In the genomic region with DNA sequence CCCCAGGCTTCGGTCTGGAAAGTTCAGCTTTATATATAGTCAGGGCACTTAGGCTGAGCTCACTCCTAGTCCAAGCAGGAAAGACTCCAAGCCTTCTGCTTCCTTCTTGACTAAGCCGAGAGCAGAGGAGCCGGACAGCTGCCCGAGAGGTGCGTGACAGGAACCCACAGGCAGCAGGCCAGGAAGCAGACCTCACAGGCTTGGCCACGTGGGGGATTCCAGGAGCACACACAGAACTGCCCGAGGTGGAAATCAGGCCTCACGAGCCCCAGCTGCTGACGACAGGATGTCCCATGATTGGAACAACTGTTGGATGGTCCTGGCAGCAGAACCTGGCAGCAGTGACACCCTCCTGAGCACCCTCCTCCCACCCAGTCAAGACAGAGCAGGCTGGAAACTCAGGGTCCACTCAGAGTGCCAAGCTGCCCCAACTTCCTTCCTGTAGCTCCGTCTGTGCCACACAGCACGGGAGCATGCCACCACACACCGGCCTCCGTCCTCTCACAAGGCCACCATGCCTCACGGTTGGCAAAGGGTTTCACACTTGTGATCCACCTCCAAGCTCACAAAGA, we compare ENCODE assay signal across 7 cellular contexts. TPM values are rescaled to one million over a fixed set of nuclear protein-coding genes. Genes with fewer than 3 reads are reported as not detected.
DNase-seq lines count a peak whose midpoint lies in the region; ATAC-seq, FAIRE-seq and TF ChIP-seq lines count a peak whose summit lies in the region.

No MANE protein-coding gene starts in this region.

- H3K9me3 Mint-ChIP-seq in neural crest cell, result no peaks in the 10 kb centered on the region

- H3K4me3 Mint-ChIP-seq in neural crest cell, result no peak overlapping the region

- peak overlapping the region; percentile 62 for H3K27ac Mint-ChIP-seq in neural crest cell (ENCODE audit: unreplicated experiment)

- H3K27ac ChIP-seq in duodenal mucosa (ENCODE audit: low read depth, low read length), result peak overlapping the region; percentile 3

- no peak overlapping the region for H3K4me3 ChIP-seq in duodenal mucosa (ENCODE audit: low read depth in 1 of 2, low read length in 2 of 2)

- no peak for TF ChIP-seq CTCF in neural crest cell (conservative IDR thresholded peaks at IDR 0.05)

- ATAC-seq in GM18505 (IDR thresholded peaks at IDR 0.05; ENCODE audit: unreplicated experiment), result no peak
- ATAC-seq in HG03571 (IDR thresholded peaks at IDR 0.05; ENCODE audit: unreplicated experiment), result no peak

- FAIRE-seq in GM18507 (lab: Jason Lieb, UNC), result peak; percentile 89

- no peaks in the 10 kb centered on the region for H3K27me3 ChIP-seq in duodenal mucosa (ENCODE audit: control insufficient read depth in 1 of 2, insufficient read depth in 2 of 2, low read length in 2 of 2)

- no peaks in the 10 kb centered on the region for H3K9me3 ChIP-seq in duodenal mucosa (ENCODE audit: control insufficient read depth in 1 of 2, low read length in 2 of 2)

- DNase-seq in GM18507 (ENCODE audit: extremely low spot score, insufficient read length, low read depth) (no peak), T-helper 9 cell (peak; percentile 6), neural crest cell (ENCODE audit: low read depth, low spot score) (no peak), NOMO-1 (lab: John Stamatoyannopoulos, UW; ENCODE audit: unreplicated experiment in 2 of 2) (no peak)

- no peaks in the 10 kb centered on the region for H3K36me3 Mint-ChIP-seq in neural crest cell (ENCODE audit: low read depth)

- H3K9ac ChIP-seq in duodenal mucosa (ENCODE audit: low read depth in 1 of 2, low read length in 2 of 2), result peak overlapping the region in 1 of 2 donors; percentile 6

- H3K4me1 ChIP-seq in duodenal mucosa (ENCODE audit: control insufficient read depth in 1 of 2, insufficient read depth in 2 of 2, low read length in 2 of 2), result peaks cover 42 to 52% of the 10 kb centered on the region in 2 donors

- peaks cover 36% of the 10 kb centered on the region for H3K4me1 Mint-ChIP-seq in neural crest cell

- TF ChIP-seq POLR2A in GM18505 (IDR thresholded peaks at IDR 0.05; ENCODE audit: borderline replicate concordance, extremely low read depth, insufficient read depth, insufficient read length), result no peak

- no peaks in the 10 kb centered on the region for H3K27me3 Mint-ChIP-seq in neural crest cell (ENCODE audit: low read depth)

- H3K36me3 ChIP-seq in duodenal mucosa (ENCODE audit: control insufficient read depth in 1 of 2, insufficient read depth in 2 of 2, low read length in 2 of 2), result no peaks in the 10 kb centered on the region

RNA-seq across cellular contexts. Expression of a gene that starts 5.4 kb away (rescaled TPM):
- 11.0 and 14.6 TPM in 2 replicates for total RNA-seq in neural crest cell

RNA-seq across cellular contexts. Expression of a gene that starts 25.5 kb away (rescaled TPM):
- 3.9 and 5.4 TPM in 2 replicates for total RNA-seq in neural crest cell
